ENCODE assay signal across 1 cellular context in the genomic region with DNA sequence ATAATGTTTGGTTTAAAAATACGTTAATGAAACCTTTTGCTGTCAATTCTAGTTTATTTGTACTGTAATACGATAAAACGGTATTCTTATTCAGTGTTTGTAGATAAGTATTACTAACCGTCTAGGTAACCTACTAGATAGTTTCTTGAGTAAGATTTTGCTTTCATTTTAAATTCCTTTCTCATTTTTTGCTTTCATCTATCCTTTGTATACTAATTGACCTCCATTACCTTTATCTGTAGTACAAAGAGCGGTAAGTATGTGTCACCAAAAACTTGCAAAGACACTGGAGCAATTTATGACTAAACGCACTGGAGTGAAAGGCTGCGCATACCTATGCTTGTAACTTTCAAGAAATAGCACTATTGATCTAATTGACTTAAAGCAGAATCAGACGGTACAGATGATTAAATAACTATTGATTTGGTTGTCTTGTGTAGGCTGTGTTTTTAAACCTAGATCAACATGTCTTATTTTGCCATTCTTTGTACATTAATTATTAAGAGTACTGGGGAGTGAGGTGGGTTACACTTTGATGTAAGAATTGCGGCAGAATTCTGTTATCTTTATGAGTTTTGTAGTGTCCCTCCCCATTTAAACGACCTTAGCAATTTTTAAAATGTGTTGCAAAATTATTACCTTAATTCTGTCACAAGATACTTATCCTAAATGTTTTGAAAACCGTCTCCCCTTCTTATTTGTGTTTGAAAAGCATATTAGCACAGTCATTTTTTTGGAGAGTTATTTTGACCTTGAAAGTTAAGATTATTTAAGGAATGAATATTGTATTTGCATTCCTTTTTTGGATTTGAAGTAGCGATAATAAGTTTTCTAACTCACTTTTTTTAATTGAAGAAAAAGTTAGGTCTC.
TF ChIP-seq lines count a peak whose summit lies in the region.

No MANE protein-coding gene starts in this region.

TF ChIP-seq in K562, 482 proteins besides CTCF, POLR2A, EP300 and RAD21 (continued from another document and continues in another):
- TF ChIP-seq, protein P1, sequence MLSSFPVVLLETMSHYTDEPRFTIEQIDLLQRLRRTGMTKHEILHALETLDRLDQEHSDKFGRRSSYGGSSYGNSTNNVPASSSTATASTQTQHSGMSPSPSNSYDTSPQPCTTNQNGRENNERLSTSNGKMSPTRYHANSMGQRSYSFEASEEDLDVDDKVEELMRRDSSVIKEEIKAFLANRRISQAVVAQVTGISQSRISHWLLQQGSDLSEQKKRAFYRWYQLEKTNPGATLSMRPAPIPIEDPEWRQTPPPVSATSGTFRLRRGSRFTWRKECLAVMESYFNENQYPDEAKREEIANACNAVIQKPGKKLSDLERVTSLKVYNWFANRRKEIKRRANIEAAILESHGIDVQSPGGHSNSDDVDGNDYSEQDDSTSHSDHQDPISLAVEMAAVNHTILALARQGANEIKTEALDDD (IDR thresholded peaks at IDR 0.05), result peak; percentile 54; the same call in 1 of the 2 replicates
- TF ChIP-seq, protein P2, sequence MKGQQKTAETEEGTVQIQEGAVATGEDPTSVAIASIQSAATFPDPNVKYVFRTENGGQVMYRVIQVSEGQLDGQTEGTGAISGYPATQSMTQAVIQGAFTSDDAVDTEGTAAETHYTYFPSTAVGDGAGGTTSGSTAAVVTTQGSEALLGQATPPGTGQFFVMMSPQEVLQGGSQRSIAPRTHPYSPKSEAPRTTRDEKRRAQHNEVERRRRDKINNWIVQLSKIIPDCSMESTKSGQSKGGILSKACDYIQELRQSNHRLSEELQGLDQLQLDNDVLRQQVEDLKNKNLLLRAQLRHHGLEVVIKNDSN (CRISPR knock-in tag; IDR thresholded peaks at IDR 0.05), result no peak
- TF ChIP-seq MEIS2 (IDR thresholded peaks at IDR 0.05; ENCODE audit: partially characterized antibody) (peak; percentile 52), BRD9 (IDR thresholded peaks at IDR 0.05; ENCODE audit: low read depth, partially characterized antibody) (no peak), GTF2E2 (tag; IDR thresholded peaks at IDR 0.05) (no peak), XRCC5 (IDR thresholded peaks at IDR 0.05; ENCODE audit: low read depth, low read length) (no peak), ELF1 (tag; IDR thresholded peaks at IDR 0.05) (no peak), SRSF1 (IDR thresholded peaks at IDR 0.05; ENCODE audit: low read depth, low read length) (no peak), CHD4 (IDR thresholded peaks at IDR 0.05; ENCODE audit: insufficient read depth, insufficient replicate concordance, low read depth, low read length, poor library complexity, severe bottlenecking) (no peak), ZNF830 (CRISPR knock-in tag; IDR thresholded peaks at IDR 0.05) (no peak), ZKSCAN1 (IDR thresholded peaks at IDR 0.05; ENCODE audit: low read depth, low read length) (no peak), ESRRB (CRISPR knock-in tag; IDR thresholded peaks at IDR 0.05; ENCODE audit: borderline replicate concordance) (no peak), TEAD4 (IDR thresholded peaks at IDR 0.05; ENCODE audit: low read length) (no peak), TEAD4 (CRISPR knock-in tag; IDR thresholded peaks at IDR 0.05; ENCODE audit: borderline replicate concordance) (no peak), NR1H2 (CRISPR knock-in tag; IDR thresholded peaks at IDR 0.05) (no peak), TAF1 (IDR thresholded peaks at IDR 0.05; ENCODE audit: control insufficient read depth, extremely low read depth, insufficient read depth, low read length, severe bottlenecking) (no peak), SREBF2 (CRISPR knock-in tag; IDR thresholded peaks at IDR 0.05) (no peak), ASH1L (IDR thresholded peaks at IDR 0.05; ENCODE audit: borderline replicate concordance, low read depth, partially characterized antibody) (no peak), NR2C2 (CRISPR knock-in tag; IDR thresholded peaks at IDR 0.05) (no peak), NR2C2 (tag; IDR thresholded peaks at IDR 0.05) (no peak), FOSL1 (tag; conservative IDR thresholded peaks at IDR 0.05) (peak; percentile 46; the same call in 1 of the 2 replicates), ZSCAN32 (CRISPR knock-in tag; IDR thresholded peaks at IDR 0.05) (no peak), SAP30 (IDR thresholded peaks at IDR 0.05; ENCODE audit: borderline replicate concordance, insufficient read depth, low read depth, low read length, poor library complexity, severe bottlenecking) (no peak), STAT5A (IDR thresholded peaks at IDR 0.05; ENCODE audit: borderline replicate concordance, low read length) (no peak), NFE2 (IDR thresholded peaks at IDR 0.05; ENCODE audit: low read depth) (no peak), SRSF3 (IDR thresholded peaks at IDR 0.05; ENCODE audit: insufficient read depth, low read length) (no peak), POLR2G (IDR thresholded peaks at IDR 0.05; ENCODE audit: low read depth, low read length) (no peak), ZFP36 (IDR thresholded peaks at IDR 0.05; ENCODE audit: low read depth, low read length, partially characterized antibody) (no peak), RBM22 (IDR thresholded peaks at IDR 0.05; ENCODE audit: low read depth, low read length, poor library complexity, severe bottlenecking) (no peak)
- TF ChIP-seq, protein P3, sequence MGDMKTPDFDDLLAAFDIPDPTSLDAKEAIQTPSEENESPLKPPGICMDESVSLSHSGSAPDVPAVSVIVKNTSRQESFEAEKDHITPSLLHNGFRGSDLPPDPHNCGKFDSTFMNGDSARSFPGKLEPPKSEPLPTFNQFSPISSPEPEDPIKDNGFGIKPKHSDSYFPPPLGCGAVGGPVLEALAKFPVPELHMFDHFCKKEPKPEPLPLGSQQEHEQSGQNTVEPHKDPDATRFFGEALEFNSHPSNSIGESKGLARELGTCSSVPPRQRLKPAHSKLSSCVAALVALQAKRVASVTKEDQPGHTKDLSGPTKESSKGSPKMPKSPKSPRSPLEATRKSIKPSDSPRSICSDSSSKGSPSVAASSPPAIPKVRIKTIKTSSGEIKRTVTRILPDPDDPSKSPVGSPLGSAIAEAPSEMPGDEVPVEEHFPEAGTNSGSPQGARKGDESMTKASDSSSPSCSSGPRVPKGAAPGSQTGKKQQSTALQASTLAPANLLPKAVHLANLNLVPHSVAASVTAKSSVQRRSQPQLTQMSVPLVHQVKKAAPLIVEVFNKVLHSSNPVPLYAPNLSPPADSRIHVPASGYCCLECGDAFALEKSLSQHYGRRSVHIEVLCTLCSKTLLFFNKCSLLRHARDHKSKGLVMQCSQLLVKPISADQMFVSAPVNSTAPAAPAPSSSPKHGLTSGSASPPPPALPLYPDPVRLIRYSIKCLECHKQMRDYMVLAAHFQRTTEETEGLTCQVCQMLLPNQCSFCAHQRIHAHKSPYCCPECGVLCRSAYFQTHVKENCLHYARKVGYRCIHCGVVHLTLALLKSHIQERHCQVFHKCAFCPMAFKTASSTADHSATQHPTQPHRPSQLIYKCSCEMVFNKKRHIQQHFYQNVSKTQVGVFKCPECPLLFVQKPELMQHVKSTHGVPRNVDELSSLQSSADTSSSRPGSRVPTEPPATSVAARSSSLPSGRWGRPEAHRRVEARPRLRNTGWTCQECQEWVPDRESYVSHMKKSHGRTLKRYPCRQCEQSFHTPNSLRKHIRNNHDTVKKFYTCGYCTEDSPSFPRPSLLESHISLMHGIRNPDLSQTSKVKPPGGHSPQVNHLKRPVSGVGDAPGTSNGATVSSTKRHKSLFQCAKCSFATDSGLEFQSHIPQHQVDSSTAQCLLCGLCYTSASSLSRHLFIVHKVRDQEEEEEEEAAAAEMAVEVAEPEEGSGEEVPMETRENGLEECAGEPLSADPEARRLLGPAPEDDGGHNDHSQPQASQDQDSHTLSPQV (IDR thresholded peaks at IDR 0.05), result no peak
- TF ChIP-seq, protein P4, sequence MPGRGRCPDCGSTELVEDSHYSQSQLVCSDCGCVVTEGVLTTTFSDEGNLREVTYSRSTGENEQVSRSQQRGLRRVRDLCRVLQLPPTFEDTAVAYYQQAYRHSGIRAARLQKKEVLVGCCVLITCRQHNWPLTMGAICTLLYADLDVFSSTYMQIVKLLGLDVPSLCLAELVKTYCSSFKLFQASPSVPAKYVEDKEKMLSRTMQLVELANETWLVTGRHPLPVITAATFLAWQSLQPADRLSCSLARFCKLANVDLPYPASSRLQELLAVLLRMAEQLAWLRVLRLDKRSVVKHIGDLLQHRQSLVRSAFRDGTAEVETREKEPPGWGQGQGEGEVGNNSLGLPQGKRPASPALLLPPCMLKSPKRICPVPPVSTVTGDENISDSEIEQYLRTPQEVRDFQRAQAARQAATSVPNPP (IDR thresholded peaks at IDR 0.05; ENCODE audit: borderline replicate concordance, insufficient read depth, insufficient read length), result no peak
- TF ChIP-seq, protein P5, sequence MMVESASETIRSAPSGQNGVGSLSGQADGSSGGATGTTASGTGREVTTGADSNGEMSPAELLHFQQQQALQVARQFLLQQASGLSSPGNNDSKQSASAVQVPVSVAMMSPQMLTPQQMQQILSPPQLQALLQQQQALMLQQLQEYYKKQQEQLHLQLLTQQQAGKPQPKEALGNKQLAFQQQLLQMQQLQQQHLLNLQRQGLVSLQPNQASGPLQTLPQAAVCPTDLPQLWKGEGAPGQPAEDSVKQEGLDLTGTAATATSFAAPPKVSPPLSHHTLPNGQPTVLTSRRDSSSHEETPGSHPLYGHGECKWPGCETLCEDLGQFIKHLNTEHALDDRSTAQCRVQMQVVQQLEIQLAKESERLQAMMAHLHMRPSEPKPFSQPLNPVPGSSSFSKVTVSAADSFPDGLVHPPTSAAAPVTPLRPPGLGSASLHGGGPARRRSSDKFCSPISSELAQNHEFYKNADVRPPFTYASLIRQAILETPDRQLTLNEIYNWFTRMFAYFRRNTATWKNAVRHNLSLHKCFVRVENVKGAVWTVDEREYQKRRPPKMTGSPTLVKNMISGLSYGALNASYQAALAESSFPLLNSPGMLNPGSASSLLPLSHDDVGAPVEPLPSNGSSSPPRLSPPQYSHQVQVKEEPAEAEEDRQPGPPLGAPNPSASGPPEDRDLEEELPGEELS (CRISPR knock-in tag; IDR thresholded peaks at IDR 0.05; ENCODE audit: borderline replicate concordance), result no peak
- TF ChIP-seq, protein P6, sequence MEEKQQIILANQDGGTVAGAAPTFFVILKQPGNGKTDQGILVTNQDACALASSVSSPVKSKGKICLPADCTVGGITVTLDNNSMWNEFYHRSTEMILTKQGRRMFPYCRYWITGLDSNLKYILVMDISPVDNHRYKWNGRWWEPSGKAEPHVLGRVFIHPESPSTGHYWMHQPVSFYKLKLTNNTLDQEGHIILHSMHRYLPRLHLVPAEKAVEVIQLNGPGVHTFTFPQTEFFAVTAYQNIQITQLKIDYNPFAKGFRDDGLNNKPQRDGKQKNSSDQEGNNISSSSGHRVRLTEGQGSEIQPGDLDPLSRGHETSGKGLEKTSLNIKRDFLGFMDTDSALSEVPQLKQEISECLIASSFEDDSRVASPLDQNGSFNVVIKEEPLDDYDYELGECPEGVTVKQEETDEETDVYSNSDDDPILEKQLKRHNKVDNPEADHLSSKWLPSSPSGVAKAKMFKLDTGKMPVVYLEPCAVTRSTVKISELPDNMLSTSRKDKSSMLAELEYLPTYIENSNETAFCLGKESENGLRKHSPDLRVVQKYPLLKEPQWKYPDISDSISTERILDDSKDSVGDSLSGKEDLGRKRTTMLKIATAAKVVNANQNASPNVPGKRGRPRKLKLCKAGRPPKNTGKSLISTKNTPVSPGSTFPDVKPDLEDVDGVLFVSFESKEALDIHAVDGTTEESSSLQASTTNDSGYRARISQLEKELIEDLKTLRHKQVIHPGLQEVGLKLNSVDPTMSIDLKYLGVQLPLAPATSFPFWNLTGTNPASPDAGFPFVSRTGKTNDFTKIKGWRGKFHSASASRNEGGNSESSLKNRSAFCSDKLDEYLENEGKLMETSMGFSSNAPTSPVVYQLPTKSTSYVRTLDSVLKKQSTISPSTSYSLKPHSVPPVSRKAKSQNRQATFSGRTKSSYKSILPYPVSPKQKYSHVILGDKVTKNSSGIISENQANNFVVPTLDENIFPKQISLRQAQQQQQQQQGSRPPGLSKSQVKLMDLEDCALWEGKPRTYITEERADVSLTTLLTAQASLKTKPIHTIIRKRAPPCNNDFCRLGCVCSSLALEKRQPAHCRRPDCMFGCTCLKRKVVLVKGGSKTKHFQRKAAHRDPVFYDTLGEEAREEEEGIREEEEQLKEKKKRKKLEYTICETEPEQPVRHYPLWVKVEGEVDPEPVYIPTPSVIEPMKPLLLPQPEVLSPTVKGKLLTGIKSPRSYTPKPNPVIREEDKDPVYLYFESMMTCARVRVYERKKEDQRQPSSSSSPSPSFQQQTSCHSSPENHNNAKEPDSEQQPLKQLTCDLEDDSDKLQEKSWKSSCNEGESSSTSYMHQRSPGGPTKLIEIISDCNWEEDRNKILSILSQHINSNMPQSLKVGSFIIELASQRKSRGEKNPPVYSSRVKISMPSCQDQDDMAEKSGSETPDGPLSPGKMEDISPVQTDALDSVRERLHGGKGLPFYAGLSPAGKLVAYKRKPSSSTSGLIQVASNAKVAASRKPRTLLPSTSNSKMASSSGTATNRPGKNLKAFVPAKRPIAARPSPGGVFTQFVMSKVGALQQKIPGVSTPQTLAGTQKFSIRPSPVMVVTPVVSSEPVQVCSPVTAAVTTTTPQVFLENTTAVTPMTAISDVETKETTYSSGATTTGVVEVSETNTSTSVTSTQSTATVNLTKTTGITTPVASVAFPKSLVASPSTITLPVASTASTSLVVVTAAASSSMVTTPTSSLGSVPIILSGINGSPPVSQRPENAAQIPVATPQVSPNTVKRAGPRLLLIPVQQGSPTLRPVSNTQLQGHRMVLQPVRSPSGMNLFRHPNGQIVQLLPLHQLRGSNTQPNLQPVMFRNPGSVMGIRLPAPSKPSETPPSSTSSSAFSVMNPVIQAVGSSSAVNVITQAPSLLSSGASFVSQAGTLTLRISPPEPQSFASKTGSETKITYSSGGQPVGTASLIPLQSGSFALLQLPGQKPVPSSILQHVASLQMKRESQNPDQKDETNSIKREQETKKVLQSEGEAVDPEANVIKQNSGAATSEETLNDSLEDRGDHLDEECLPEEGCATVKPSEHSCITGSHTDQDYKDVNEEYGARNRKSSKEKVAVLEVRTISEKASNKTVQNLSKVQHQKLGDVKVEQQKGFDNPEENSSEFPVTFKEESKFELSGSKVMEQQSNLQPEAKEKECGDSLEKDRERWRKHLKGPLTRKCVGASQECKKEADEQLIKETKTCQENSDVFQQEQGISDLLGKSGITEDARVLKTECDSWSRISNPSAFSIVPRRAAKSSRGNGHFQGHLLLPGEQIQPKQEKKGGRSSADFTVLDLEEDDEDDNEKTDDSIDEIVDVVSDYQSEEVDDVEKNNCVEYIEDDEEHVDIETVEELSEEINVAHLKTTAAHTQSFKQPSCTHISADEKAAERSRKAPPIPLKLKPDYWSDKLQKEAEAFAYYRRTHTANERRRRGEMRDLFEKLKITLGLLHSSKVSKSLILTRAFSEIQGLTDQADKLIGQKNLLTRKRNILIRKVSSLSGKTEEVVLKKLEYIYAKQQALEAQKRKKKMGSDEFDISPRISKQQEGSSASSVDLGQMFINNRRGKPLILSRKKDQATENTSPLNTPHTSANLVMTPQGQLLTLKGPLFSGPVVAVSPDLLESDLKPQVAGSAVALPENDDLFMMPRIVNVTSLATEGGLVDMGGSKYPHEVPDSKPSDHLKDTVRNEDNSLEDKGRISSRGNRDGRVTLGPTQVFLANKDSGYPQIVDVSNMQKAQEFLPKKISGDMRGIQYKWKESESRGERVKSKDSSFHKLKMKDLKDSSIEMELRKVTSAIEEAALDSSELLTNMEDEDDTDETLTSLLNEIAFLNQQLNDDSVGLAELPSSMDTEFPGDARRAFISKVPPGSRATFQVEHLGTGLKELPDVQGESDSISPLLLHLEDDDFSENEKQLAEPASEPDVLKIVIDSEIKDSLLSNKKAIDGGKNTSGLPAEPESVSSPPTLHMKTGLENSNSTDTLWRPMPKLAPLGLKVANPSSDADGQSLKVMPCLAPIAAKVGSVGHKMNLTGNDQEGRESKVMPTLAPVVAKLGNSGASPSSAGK (IDR thresholded peaks at IDR 0.05), result no peak
- TF ChIP-seq, protein P7, sequence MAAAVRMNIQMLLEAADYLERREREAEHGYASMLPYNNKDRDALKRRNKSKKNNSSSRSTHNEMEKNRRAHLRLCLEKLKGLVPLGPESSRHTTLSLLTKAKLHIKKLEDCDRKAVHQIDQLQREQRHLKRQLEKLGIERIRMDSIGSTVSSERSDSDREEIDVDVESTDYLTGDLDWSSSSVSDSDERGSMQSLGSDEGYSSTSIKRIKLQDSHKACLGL (CRISPR knock-in tag; IDR thresholded peaks at IDR 0.05; ENCODE audit: borderline replicate concordance, poor library complexity, severe bottlenecking), result no peak
